ENCODE assay signal across 2 cellular contexts in the genomic region with DNA sequence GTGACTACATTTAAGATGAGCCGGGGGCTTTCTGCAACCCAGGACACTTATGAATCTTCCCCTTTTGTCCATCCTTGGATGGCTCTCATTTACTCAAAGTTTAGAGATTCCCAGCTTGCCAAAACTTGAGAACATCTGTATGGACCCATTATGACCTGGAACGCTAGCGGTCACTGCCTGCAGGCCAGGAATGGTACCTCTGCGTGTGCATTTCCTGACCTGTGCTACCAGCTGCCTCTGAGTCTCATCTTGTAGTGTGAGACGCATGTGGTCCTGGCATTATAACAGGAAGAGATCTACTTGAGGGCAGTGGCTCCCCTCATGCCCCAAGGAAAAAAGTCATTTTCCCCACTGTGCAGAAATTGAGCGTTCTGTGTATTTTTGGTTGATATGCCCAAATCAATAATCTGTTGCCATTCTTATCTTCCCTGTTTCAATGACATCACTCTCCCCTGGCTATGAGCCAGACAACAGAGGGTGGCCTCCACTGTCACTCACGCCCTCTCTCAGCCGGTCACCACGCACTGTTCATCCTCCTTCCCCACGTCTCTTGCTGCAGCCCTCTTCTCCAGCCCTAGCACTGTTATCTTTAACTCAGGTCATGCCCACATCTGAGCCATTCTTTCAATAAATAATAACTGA.
TF ChIP-seq lines count a peak whose summit lies in the region.

No MANE protein-coding gene starts in this region.

TF ChIP-seq in WTC11, 78 proteins besides CTCF, POLR2A, EP300 and RAD21:
- TF ChIP-seq ETV6 (CRISPR knock-in tag; IDR thresholded peaks at IDR 0.05) (no peak), EMX1 (CRISPR knock-in tag; IDR thresholded peaks at IDR 0.05) (no peak), GABPB1 (CRISPR knock-in tag; IDR thresholded peaks at IDR 0.05) (0 out of 2 replicates have a peak, but pooled peaks have one; percentile 5), NR3C1 (CRISPR knock-in tag; conservative IDR thresholded peaks at IDR 0.05; ENCODE audit: low read depth) (no peak)

TF ChIP-seq in HepG2, 621 proteins besides CTCF, POLR2A, EP300 and RAD21 (continues in another document):
- TF ChIP-seq ONECUT2 (CRISPR knock-in tag; IDR thresholded peaks at IDR 0.05) = 0 out of 2 replicates have a peak, but pooled peaks have one; percentile 18
- no peak for TF ChIP-seq PATZ1 (CRISPR knock-in tag; IDR thresholded peaks at IDR 0.05)
- no peak for TF ChIP-seq ZMYM3 (CRISPR knock-in tag; IDR thresholded peaks at IDR 0.05)
- peak; percentile 61 for TF ChIP-seq ARID5B (CRISPR knock-in tag; IDR thresholded peaks at IDR 0.05)
- TF ChIP-seq IRF1 (CRISPR knock-in tag; IDR thresholded peaks at IDR 0.05; ENCODE audit: low read depth) = no peak
- no peak for TF ChIP-seq RORA (CRISPR knock-in tag; IDR thresholded peaks at IDR 0.05)
- no peak for TF ChIP-seq ZBTB7B (CRISPR knock-in tag; IDR thresholded peaks at IDR 0.05)
- TF ChIP-seq MZF1 (CRISPR knock-in tag; IDR thresholded peaks at IDR 0.05; ENCODE audit: borderline replicate concordance) = no peak
- TF ChIP-seq, protein P1, sequence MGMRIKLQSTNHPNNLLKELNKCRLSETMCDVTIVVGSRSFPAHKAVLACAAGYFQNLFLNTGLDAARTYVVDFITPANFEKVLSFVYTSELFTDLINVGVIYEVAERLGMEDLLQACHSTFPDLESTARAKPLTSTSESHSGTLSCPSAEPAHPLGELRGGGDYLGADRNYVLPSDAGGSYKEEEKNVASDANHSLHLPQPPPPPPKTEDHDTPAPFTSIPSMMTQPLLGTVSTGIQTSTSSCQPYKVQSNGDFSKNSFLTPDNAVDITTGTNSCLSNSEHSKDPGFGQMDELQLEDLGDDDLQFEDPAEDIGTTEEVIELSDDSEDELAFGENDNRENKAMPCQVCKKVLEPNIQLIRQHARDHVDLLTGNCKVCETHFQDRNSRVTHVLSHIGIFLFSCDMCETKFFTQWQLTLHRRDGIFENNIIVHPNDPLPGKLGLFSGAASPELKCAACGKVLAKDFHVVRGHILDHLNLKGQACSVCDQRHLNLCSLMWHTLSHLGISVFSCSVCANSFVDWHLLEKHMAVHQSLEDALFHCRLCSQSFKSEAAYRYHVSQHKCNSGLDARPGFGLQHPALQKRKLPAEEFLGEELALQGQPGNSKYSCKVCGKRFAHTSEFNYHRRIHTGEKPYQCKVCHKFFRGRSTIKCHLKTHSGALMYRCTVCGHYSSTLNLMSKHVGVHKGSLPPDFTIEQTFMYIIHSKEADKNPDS (CRISPR knock-in tag; IDR thresholded peaks at IDR 0.05) = no peak
- no peak for TF ChIP-seq ZMYM2 (CRISPR knock-in tag; IDR thresholded peaks at IDR 0.05)
- peak; percentile 92 for TF ChIP-seq ZNF317 (CRISPR knock-in tag; IDR thresholded peaks at IDR 0.05)
- TF ChIP-seq ZNF83 (CRISPR knock-in tag; IDR thresholded peaks at IDR 0.05; ENCODE audit: borderline replicate concordance) = no peak
- TF ChIP-seq ZBTB38 (CRISPR knock-in tag; IDR thresholded peaks at IDR 0.05) = peak; percentile 36; the same call in 1 of the 2 replicates
- no peak for TF ChIP-seq ZNF557 (CRISPR knock-in tag; IDR thresholded peaks at IDR 0.05)
- TF ChIP-seq ZSCAN9 (CRISPR knock-in tag; IDR thresholded peaks at IDR 0.05; ENCODE audit: borderline replicate concordance) = no peak
- no peak for TF ChIP-seq ZBTB40 (IDR thresholded peaks at IDR 0.05)
- 0 out of 2 replicates have a peak, but pooled peaks have one; percentile 27 for TF ChIP-seq ZBTB40 (CRISPR knock-in tag; IDR thresholded peaks at IDR 0.05)
- TF ChIP-seq ZNF362 (CRISPR knock-in tag; IDR thresholded peaks at IDR 0.05; ENCODE audit: borderline replicate concordance) = no peak
- TF ChIP-seq PBX2 (CRISPR knock-in tag; IDR thresholded peaks at IDR 0.05) = peak; percentile 73
- no peak for TF ChIP-seq NBN (conservative IDR thresholded peaks at IDR 0.05)
- TF ChIP-seq ATF2 (CRISPR knock-in tag; IDR thresholded peaks at IDR 0.05) = peak; percentile 54; the same call in 1 of the 2 replicates
- TF ChIP-seq PCBP2 (optimal IDR thresholded peaks at IDR 0.05; ENCODE audit: low read depth, low read length, poor library complexity, severe bottlenecking) = no peak
- TF ChIP-seq DNMT3B (CRISPR knock-in tag; conservative IDR thresholded peaks at IDR 0.05) = no peak
- TF ChIP-seq ZNF263 (CRISPR knock-in tag; IDR thresholded peaks at IDR 0.05) = no peak
- no peak for TF ChIP-seq SMAD3 (CRISPR knock-in tag; IDR thresholded peaks at IDR 0.05)
- peak; percentile 19; the same call in 1 of the 2 replicates for TF ChIP-seq SAP130 (CRISPR knock-in tag; IDR thresholded peaks at IDR 0.05; ENCODE audit: low read depth)
